Comparison of ENCODE assay signal across 23 cellular contexts in genomic region chr1:7572654-7573152, GRCh38.
DNase-seq lines count a peak whose midpoint lies in the region; ATAC-seq, FAIRE-seq and TF ChIP-seq lines count a peak whose summit lies in the region.
"Had no signal": no experiment of that assay in that cellular context is flagged by ENCODE, and none has a peak within 500 bp of the region (broad histone marks: within the 10 kb centered on the region; RNA-seq: fewer than 3 reads in every experiment).

No MANE protein-coding gene starts in this region.

- no peak overlapping the region for H3K4me3 Mint-ChIP-seq in CD8-positive, alpha-beta memory T cell
- H3K4me3 Mint-ChIP-seq: activated naive CD4-positive, alpha-beta T cell treated with anti-CD3 and anti-CD28 coated beads for 36 hours; IgD-negative memory B cell; immature natural killer cell; nephron progenitor cell; stimulated activated naive CD8-positive, alpha-beta T cell treated with anti-CD3 and anti-CD28 coated beads, Interleukin-15, Interleukin-2, amounts not matched to agents 100 ng/mL and 50 ng/mL, for 24 hours had no signal

- H3K36me3 ChIP-seq in bronchial epithelial cell (ENCODE audit: control insufficient read depth, insufficient read depth, low read length): no peaks in the 10 kb centered on the region
- no peaks in the 10 kb centered on the region for H3K36me3 ChIP-seq in mucosa of rectum (ENCODE audit: control insufficient read depth in 2 of 2, insufficient read depth in 2 of 2, low read length in 2 of 2)
- no peaks in the 10 kb centered on the region for H3K36me3 ChIP-seq in CD8-positive, alpha-beta memory T cell (ENCODE audit: insufficient read depth, low read length)
- no peaks in the 10 kb centered on the region for H3K36me3 ChIP-seq in gastroesophageal sphincter
- H3K36me3 ChIP-seq: esophagus squamous epithelium, vagina had no signal

- H3K36me3 Mint-ChIP-seq in CD8-positive, alpha-beta memory T cell: no peaks in the 10 kb centered on the region
- H3K36me3 Mint-ChIP-seq: immature natural killer cell had no signal

- FAIRE-seq in bronchial epithelial cell (lab: Jason Lieb, UNC): no peak
- FAIRE-seq: G401.6, GM12878 had no signal

- POLR2A ChIA-PET in CD8-positive, alpha-beta memory T cell (lab: Charles Lee): no interaction called here

- CTCF ChIA-PET in CD8-positive, alpha-beta memory T cell (lab: Charles Lee): no interaction called here

- H3K4me3 ChIP-seq in bronchial epithelial cell (ENCODE audit: low read depth, low read length) (no peak overlapping the region), mucosa of rectum (ENCODE audit: low read length in 2 of 2) (no peak overlapping the region), gastroesophageal sphincter (no peak overlapping the region)
- no peak overlapping the region for H3K4me3 ChIP-seq in CD8-positive, alpha-beta memory T cell (ENCODE audit: low read length)
- H3K4me3 ChIP-seq: esophagus squamous epithelium, GM12878, vagina had no signal

- WGBS in gastroesophageal sphincter (ENCODE audit: low coverage in 1 of 2), 2 donors: 35 to 37% methylated on average over 2 to 5 of the region's 5 CpGs

- TF ChIP-seq EP300 in gastroesophageal sphincter (IDR thresholded peaks at IDR 0.05): no peak

- no peak overlapping the region for H3K27ac Mint-ChIP-seq in CD8-positive, alpha-beta memory T cell
- H3K27ac Mint-ChIP-seq: activated naive CD4-positive, alpha-beta T cell treated with anti-CD3 and anti-CD28 coated beads for 36 hours; IgD-negative memory B cell; immature natural killer cell; nephron progenitor cell; stimulated activated naive CD8-positive, alpha-beta T cell treated with anti-CD3 and anti-CD28 coated beads, Interleukin-15, Interleukin-2, amounts not matched to agents 100 ng/mL and 50 ng/mL, for 24 hours had no signal

- DNase-seq in NCI-H2029 (lab: John Stamatoyannopoulos, UW): peak; percentile 90
- peak; percentile 96 for DNase-seq in bronchial epithelial cell (ENCODE audit: low read depth)
- no peak for DNase-seq in NCI-H1417 treated with DMSO at 0.1 percent for 48 hours (lab: John Stamatoyannopoulos, UW)
- no peak for DNase-seq in CD8-positive, alpha-beta memory T cell
- no peak for DNase-seq in epidermal melanocyte (ENCODE audit: insufficient read length, low spot score)
- DNase-seq: activated CD4-positive, alpha-beta T cell treated with anti-CD3 and anti-CD28 coated beads, Interleukin-2, amount 50 U/mL, for 4 hours; activated naive CD4-positive, alpha-beta T cell treated with anti-CD3 and anti-CD28 coated beads for 36 hours; Caco-2; cortex of kidney; esophagus squamous epithelium; immature natural killer cell; mesenchymal stem cell; NCI-H2107; NCI-H748 treated with DMSO at 0.1 percent for 48 hours; nephron progenitor cell had no signal

- TF ChIP-seq CTCF in C4-2B (conservative IDR thresholded peaks at IDR 0.05): no peak
- TF ChIP-seq CTCF in bronchial epithelial cell (IDR thresholded peaks at IDR 0.05; ENCODE audit: insufficient read depth, low read length, severe bottlenecking): no peak
- TF ChIP-seq CTCF in gastroesophageal sphincter (IDR thresholded peaks at IDR 0.05): no peak

- peaks cover 0 to 2% (median 0%) of the 10 kb centered on the region in 5 donors for H3K9me3 Mint-ChIP-seq in CD8-positive, alpha-beta memory T cell
- H3K9me3 Mint-ChIP-seq: activated naive CD4-positive, alpha-beta T cell treated with anti-CD3 and anti-CD28 coated beads for 36 hours; immature natural killer cell; nephron progenitor cell; stimulated activated naive CD8-positive, alpha-beta T cell treated with anti-CD3 and anti-CD28 coated beads, Interleukin-15, Interleukin-2, amounts not matched to agents 100 ng/mL and 50 ng/mL, for 24 hours had no signal

- peaks cover 3 to 20% of the 10 kb centered on the region in 2 donors for H3K27me3 Mint-ChIP-seq in CD8-positive, alpha-beta memory T cell

- H3K9me3 ChIP-seq in mucosa of rectum (ENCODE audit: control insufficient read depth in 2 of 2, low read length in 2 of 2) (no peaks in the 10 kb centered on the region), gastroesophageal sphincter (no peaks in the 10 kb centered on the region)
- no peaks in the 10 kb centered on the region for H3K9me3 ChIP-seq in CD8-positive, alpha-beta memory T cell (ENCODE audit: low read length)
- H3K9me3 ChIP-seq: Caco-2, esophagus squamous epithelium, vagina had no signal

- no peak overlapping the region for H3K9ac ChIP-seq in mucosa of rectum (ENCODE audit: low read depth in 1 of 2, low read length in 2 of 2)

- TF ChIP-seq POLR2A in gastroesophageal sphincter (IDR thresholded peaks at IDR 0.05): no peak

- H3K27me3 ChIP-seq in bronchial epithelial cell (ENCODE audit: control insufficient read depth, insufficient read depth, low read length): no peaks in the 10 kb centered on the region
- H3K27me3 ChIP-seq in mucosa of rectum (ENCODE audit: control insufficient read depth in 2 of 2, insufficient read depth in 2 of 2, low read length in 2 of 2): no peaks in the 10 kb centered on the region
- H3K27me3 ChIP-seq in CD8-positive, alpha-beta memory T cell (ENCODE audit: insufficient read depth, low read length, poor library complexity, severe bottlenecking): no peaks in the 10 kb centered on the region
- no peaks in the 10 kb centered on the region for H3K27me3 ChIP-seq in gastroesophageal sphincter
- H3K27me3 ChIP-seq: esophagus squamous epithelium, vagina had no signal

- H3K4me1 Mint-ChIP-seq in CD8-positive, alpha-beta memory T cell: no peaks in the 10 kb centered on the region
- H3K4me1 Mint-ChIP-seq: immature natural killer cell had no signal

- H3K27ac ChIP-seq in C4-2B (peak overlapping the region; percentile 90), mucosa of rectum (ENCODE audit: low read depth in 2 of 2, low read length in 2 of 2) (peak overlapping the region; percentile 43 to 54), gastroesophageal sphincter (no peak overlapping the region)
- H3K27ac ChIP-seq in CD8-positive, alpha-beta memory T cell (ENCODE audit: low read depth, low read length): no peak overlapping the region
- H3K27ac ChIP-seq: esophagus squamous epithelium, vagina had no signal

- H3K4me1 ChIP-seq in mucosa of rectum (ENCODE audit: control insufficient read depth in 2 of 2, insufficient read depth in 2 of 2, low read length in 2 of 2): peaks cover 2 to 13% of the 10 kb centered on the region in 2 donors
- H3K4me1 ChIP-seq in CD8-positive, alpha-beta memory T cell (ENCODE audit: insufficient read depth, low read length): no peaks in the 10 kb centered on the region
- H3K4me1 ChIP-seq in gastroesophageal sphincter: peaks cover 0 to 14% (median 6%) of the 10 kb centered on the region in 3 donors
- H3K4me1 ChIP-seq: Caco-2, vagina had no signal

- no peak for ATAC-seq in gastroesophageal sphincter
- ATAC-seq: GM12878 had no signal

Comparison
In these comparisons a context has a peak if more than half of its experiments do, and no peak if none do; other contexts are left out.
1. H3K27ac ChIP-seq: peak in C4-2B (single experiment) and mucosa of rectum (2 of 2); none in CD8-positive, alpha-beta memory T cell (single experiment) and gastroesophageal sphincter (0 of 4).
2. DNase-seq: peak in NCI-H2029 (single experiment) and bronchial epithelial cell (single experiment); none in NCI-H1417 treated with DMSO at 0.1 percent for 48 hours (single experiment), CD8-positive, alpha-beta memory T cell (0 of 5) and epidermal melanocyte (single experiment).